17 cellular contexts compared by ENCODE assay signal in the genomic region with DNA sequence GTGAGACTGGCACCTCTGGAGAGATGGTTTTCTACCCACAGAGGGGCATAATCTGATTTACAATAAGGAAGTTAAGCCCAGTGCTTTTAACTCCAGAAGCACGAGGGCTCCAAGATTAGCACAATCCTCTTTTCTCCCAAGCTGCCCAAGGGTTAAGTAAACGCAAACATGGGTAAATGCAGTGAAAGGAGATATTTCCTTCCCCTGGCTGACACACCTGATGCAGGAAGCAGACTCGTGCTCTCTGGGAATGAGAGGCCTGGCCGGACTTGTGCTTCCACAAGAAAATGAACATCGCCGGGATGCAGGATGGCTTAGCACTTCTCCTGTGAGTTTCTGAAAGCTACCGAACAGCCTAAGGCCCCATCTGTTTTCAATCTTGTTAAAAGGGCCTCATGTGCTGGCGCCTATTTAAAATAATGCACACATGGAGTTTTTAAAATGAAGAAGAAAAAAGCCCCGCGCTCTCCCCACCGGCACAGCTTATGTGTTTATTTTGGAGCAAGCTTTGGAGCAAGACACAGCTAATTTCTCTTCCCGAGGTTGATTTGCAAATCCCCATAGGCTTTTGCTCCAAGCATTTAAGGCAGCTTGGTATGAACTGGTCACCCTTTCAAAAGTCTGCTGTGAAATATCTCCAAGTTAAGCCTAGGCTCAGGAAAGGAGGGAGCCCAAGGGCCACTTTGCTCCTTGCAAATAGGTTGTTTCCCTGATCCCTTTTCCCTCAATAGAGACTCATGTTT.
A peak's percentile ranks its signal among the peaks of the same experiment; 100 is the strongest.
DNase-seq lines count a peak whose midpoint lies in the region; ATAC-seq and TF ChIP-seq lines count a peak whose summit lies in the region.
"Had no signal": no experiment of that assay in that cellular context is flagged by ENCODE, and none has a peak within 500 bp of the region (broad histone marks: within the 10 kb centered on the region; RNA-seq: fewer than 3 reads in every experiment).

No MANE protein-coding gene starts in this region.

- POLR2A ChIA-PET in RWPE1 (lab: Yijun Ruan, JAX; ENCODE audit: low non-redundant PET): interaction anchor here (0.5 kb wide), 1 partner anchor 35 kb away, joined by 4 read pairs; no protein-coding TSS in a partner anchor

- no peak; the same call in 2 of the 3 replicates for ATAC-seq in SK-N-SH treated with all-trans-retinoic acid at 6 μM for 48 hours
- ATAC-seq: A549; activated naive CD8-positive, alpha-beta T cell treated with anti-CD3 and anti-CD28 coated beads, Interleukin-2, amount 50 U/mL, for 24 hours; left lung; stimulated activated naive CD8-positive, alpha-beta T cell treated with anti-CD3 and anti-CD28 coated beads, Interleukin-15, amount 100 ng/mL, for 72 hours had no signal

- peak overlapping the region; percentile 21 for H3K27ac Mint-ChIP-seq in progenitor cell of endocrine pancreas
- H3K27ac Mint-ChIP-seq in Calu3 (ENCODE audit: unreplicated experiment): no peak overlapping the region
- H3K27ac Mint-ChIP-seq: activated naive CD8-positive, alpha-beta T cell treated with anti-CD3 and anti-CD28 coated beads, Interleukin-2, amount 50 U/mL, for 24 hours; activated T-helper 2 cell treated with anti-CD3 and anti-CD28 coated beads, Interferon-gamma antibody, Interleukin-2, Interleukin-4, amounts not matched to agents 10 μg/mL and 5 μg/mL and 100 μg/mL, durations not matched to agents 14 hours and 24 hours and 36 hours had no signal

- H3K36me3 Mint-ChIP-seq in progenitor cell of endocrine pancreas (ENCODE audit: insufficient read depth) (no peaks in the 10 kb centered on the region), Calu3 (ENCODE audit: insufficient read depth, unreplicated experiment) (no peaks in the 10 kb centered on the region)

- BruUV-seq in Calu3 (replicated peaks; lab: Mats Ljungman, UMichigan): no TSS peak

- no peaks in the 10 kb centered on the region for H3K27me3 ChIP-seq in BE2C
- no peaks in the 10 kb centered on the region for H3K27me3 ChIP-seq in cardiac muscle cell
- H3K27me3 ChIP-seq: BLaER1 treated with 17β-estradiol and CSF1 and Interleukin-3, amounts not matched to agents 10 nM and 100 nM; left lung had no signal

- H3K27me3 Mint-ChIP-seq in progenitor cell of endocrine pancreas (peaks cover 4% of the 10 kb centered on the region), Calu3 (ENCODE audit: unreplicated experiment) (peaks cover 29% of the 10 kb centered on the region)

- CTCF ChIA-PET in Calu3 (lab: Charles Lee): interaction anchor here (0.6 kb wide), 1 partner anchor 36 kb away, joined by 7 read pairs; no protein-coding TSS in a partner anchor
- CTCF ChIA-PET in RWPE1 (lab: Yijun Ruan, JAX): no interaction called here

- DNase-seq in BE2C: peak; percentile 28
- no peak for DNase-seq in cardiac muscle cell (ENCODE audit: low read depth in 1 of 2, low spot score in 1 of 2)
- DNase-seq in progenitor cell of endocrine pancreas (ENCODE audit: low spot score, unreplicated experiment): no peak
- DNase-seq in Calu3: no peak
- DNase-seq in iPS-NIHi7 (ENCODE audit: extremely low spot score): no peak
- DNase-seq in RWPE1 (ENCODE audit: low spot score): no peak
- DNase-seq in SKM-1 treated with dmso at 0.1 percent for 144 hours (lab: John Stamatoyannopoulos, UW; ENCODE audit: unreplicated experiment): no peak
- DNase-seq: activated CD4-positive, alpha-beta T cell treated with anti-CD3 and anti-CD28 coated beads for 1 hour; activated naive CD8-positive, alpha-beta T cell treated with anti-CD3 and anti-CD28 coated beads, Interleukin-2, amount 50 U/mL, for 24 hours; left lung; NCI-H510A treated with DMSO at 0.1 percent for 48 hours; SHP77 treated with DMSO at 0.1 percent for 48 hours; stimulated activated naive CD8-positive, alpha-beta T cell treated with anti-CD3 and anti-CD28 coated beads, Interleukin-15, amount 100 ng/mL, for 72 hours had no signal

- H3K4me3 ChIP-seq in BE2C (ENCODE audit: low read depth, low read length): no peak overlapping the region
- H3K4me3 ChIP-seq in cardiac muscle cell: no peak overlapping the region
- H3K4me3 ChIP-seq: A549; BLaER1 treated with 17β-estradiol and CSF1 and Interleukin-3, amounts not matched to agents 10 nM and 100 nM; left lung had no signal

- H3K27ac ChIP-seq in cardiac muscle cell (peak overlapping the region; percentile 33), RWPE1 (no peak overlapping the region)
- H3K27ac ChIP-seq: A549; BLaER1 treated with 17β-estradiol and CSF1 and Interleukin-3, amounts not matched to agents 10 nM and 100 nM; left lung had no signal

- peaks cover 8% of the 10 kb centered on the region for H3K4me1 Mint-ChIP-seq in progenitor cell of endocrine pancreas (ENCODE audit: low read depth)
- H3K4me1 Mint-ChIP-seq in Calu3 (ENCODE audit: low read depth, unreplicated experiment): no peaks in the 10 kb centered on the region
- H3K4me1 Mint-ChIP-seq: activated naive CD8-positive, alpha-beta T cell treated with anti-CD3 and anti-CD28 coated beads, Interleukin-2, amount 50 U/mL, for 24 hours; stimulated activated naive CD8-positive, alpha-beta T cell treated with anti-CD3 and anti-CD28 coated beads, Interleukin-15, amount 100 ng/mL, for 72 hours had no signal

- H3K9me3 Mint-ChIP-seq in progenitor cell of endocrine pancreas (ENCODE audit: low read depth) (no peaks in the 10 kb centered on the region), Calu3 (ENCODE audit: low read depth, unreplicated experiment) (no peaks in the 10 kb centered on the region)
- H3K9me3 Mint-ChIP-seq: activated naive CD8-positive, alpha-beta T cell treated with anti-CD3 and anti-CD28 coated beads, Interleukin-2, amount 50 U/mL, for 24 hours; activated T-helper 2 cell treated with anti-CD3 and anti-CD28 coated beads, Interferon-gamma antibody, Interleukin-2, Interleukin-4, amounts not matched to agents 10 μg/mL and 5 μg/mL and 100 μg/mL, durations not matched to agents 14 hours and 24 hours and 36 hours; stimulated activated naive CD8-positive, alpha-beta T cell treated with anti-CD3 and anti-CD28 coated beads, Interleukin-15, amount 100 ng/mL, for 72 hours had no signal

- no peak for TF ChIP-seq CTCF in BE2C (IDR thresholded peaks at IDR 0.05; ENCODE audit: low read depth, low read length)
- TF ChIP-seq CTCF in cardiac muscle cell (IDR thresholded peaks at IDR 0.05; ENCODE audit: low read depth, low read length): no peak
- no peak for TF ChIP-seq CTCF in progenitor cell of endocrine pancreas (IDR thresholded peaks at IDR 0.05; ENCODE audit: unreplicated experiment)
- TF ChIP-seq CTCF in Calu3 (IDR thresholded peaks at IDR 0.05; ENCODE audit: unreplicated experiment): no peak
- TF ChIP-seq CTCF in RWPE1 (conservative IDR thresholded peaks at IDR 0.05; ENCODE audit: low read depth): no peak

- H3K4me3 Mint-ChIP-seq in progenitor cell of endocrine pancreas (ENCODE audit: low read depth) (no peak overlapping the region), Calu3 (ENCODE audit: low read depth, unreplicated experiment) (no peak overlapping the region)
- H3K4me3 Mint-ChIP-seq: activated naive CD8-positive, alpha-beta T cell treated with anti-CD3 and anti-CD28 coated beads, Interleukin-2, amount 50 U/mL, for 24 hours; stimulated activated naive CD8-positive, alpha-beta T cell treated with anti-CD3 and anti-CD28 coated beads, Interleukin-15, amount 100 ng/mL, for 72 hours had no signal

- intact Hi-C loops in Calu3 (cut with micrococcal nuclease; ENCODE audit: unreplicated experiment): no loop called here

- H3K4me1 ChIP-seq in BE2C (peaks cover 17% of the 10 kb centered on the region), cardiac muscle cell (ENCODE audit: low read depth) (peaks cover 14% of the 10 kb centered on the region)
- H3K4me1 ChIP-seq: A549 had no signal

- H3K36me3 ChIP-seq in BE2C (no peaks in the 10 kb centered on the region), cardiac muscle cell (no peaks in the 10 kb centered on the region)
- H3K36me3 ChIP-seq: BLaER1 treated with 17β-estradiol and CSF1 and Interleukin-3, amounts not matched to agents 10 nM and 100 nM; left lung had no signal

- no peaks in the 10 kb centered on the region for H3K9me3 ChIP-seq in BE2C
- no peaks in the 10 kb centered on the region for H3K9me3 ChIP-seq in cardiac muscle cell (ENCODE audit: low read depth)
- H3K9me3 ChIP-seq: A549, left lung had no signal

TF ChIP-seq in SK-N-SH treated with all-trans-retinoic acid at 6 μM for 48 hours, 23 proteins besides CTCF, POLR2A, EP300 and RAD21:
- TF ChIP-seq TCF4 (CRISPR knock-in tag; IDR thresholded peaks at IDR 0.05; ENCODE audit: borderline replicate concordance) (peak; percentile 83), ZFP30 (CRISPR knock-in tag; IDR thresholded peaks at IDR 0.05) (no peak)
